ENCODE assay signal across 14 cellular contexts in the genomic region with DNA sequence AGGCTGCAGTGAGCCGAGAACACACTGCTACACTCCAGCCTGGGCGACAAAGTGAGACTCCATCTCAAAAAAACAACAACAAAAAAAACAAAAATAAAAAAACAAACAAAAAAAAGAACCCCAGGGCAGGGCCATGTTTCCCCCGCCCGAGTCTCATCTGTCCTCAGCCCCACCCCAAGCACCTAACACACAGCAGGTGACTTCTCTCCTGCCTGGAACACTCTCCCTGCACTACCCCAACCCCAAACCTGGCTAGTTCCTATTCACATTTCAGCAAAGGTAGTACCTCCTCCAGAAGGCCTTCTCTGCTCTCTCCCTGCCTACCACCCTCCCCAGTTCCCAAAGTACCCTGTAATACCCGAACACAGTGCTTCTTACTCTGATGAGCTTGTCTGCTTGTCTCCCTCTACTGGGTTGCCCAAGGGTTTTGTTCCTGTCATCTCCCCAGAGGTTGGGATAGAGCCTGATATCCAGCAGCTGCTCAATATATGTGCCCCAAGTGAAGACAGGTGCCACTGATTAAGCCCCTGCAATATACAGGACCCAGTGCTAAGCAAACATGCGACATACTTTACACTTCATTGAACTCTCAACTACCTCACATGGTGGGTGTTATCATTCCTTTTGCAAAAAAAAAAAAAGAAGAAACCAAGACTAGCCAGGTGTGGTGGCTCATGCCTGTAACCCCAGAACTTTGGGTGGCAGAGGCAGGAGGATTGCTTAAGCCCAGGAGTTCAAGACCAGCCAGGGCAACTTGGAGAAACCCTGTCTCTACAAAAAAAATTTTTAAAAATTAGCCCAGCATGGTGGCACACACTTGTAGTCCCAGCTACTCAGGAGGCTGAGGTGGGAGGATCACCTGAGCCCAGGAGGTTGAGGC.
DNase-seq lines count a peak whose midpoint lies in the region; ATAC-seq lines count a peak whose summit lies in the region.
"Had no signal": no experiment of that assay in that cellular context is flagged by ENCODE, and none has a peak within 500 bp of the region (broad histone marks: within the 10 kb centered on the region; RNA-seq: fewer than 3 reads in every experiment).

No MANE protein-coding gene starts in this region.

- no peaks in the 10 kb centered on the region for H3K36me3 Mint-ChIP-seq in CD4-positive, CD25-positive, alpha-beta regulatory T cell
- H3K36me3 Mint-ChIP-seq: brain; CD8-positive, alpha-beta T cell had no signal

- peaks cover 9 to 30% (median 18%) of the 10 kb centered on the region in 4 donors for H3K4me1 Mint-ChIP-seq in CD4-positive, CD25-positive, alpha-beta regulatory T cell

- ATAC-seq in CD4-positive, CD25-positive, alpha-beta regulatory T cell (ENCODE audit: low read depth in 2 of 2): no peak
- ATAC-seq in HG03378 (IDR thresholded peaks at IDR 0.05; ENCODE audit: unreplicated experiment): no peak
- ATAC-seq: CD8-positive, alpha-beta T cell; left cardiac atrium had no signal

- H3K27ac Mint-ChIP-seq in CD4-positive, CD25-positive, alpha-beta regulatory T cell: peak overlapping the region in 2 of 3 donors; percentile 25 to 76
- H3K27ac Mint-ChIP-seq: CD8-positive, alpha-beta T cell had no signal

- no peak overlapping the region for H3K4me3 Mint-ChIP-seq in CD4-positive, CD25-positive, alpha-beta regulatory T cell
- H3K4me3 Mint-ChIP-seq: brain; CD8-positive, alpha-beta T cell; nephron progenitor cell had no signal

- H3K9me3 ChIP-seq in CD4-positive, CD25-positive, alpha-beta regulatory T cell (ENCODE audit: control insufficient read depth in 2 of 2, low read length in 2 of 2): no peaks in the 10 kb centered on the region

- H3K4me1 ChIP-seq in CD4-positive, CD25-positive, alpha-beta regulatory T cell (ENCODE audit: control insufficient read depth, insufficient read depth, low read length, poor library complexity, severe bottlenecking): peaks cover 10% of the 10 kb centered on the region

- no peaks in the 10 kb centered on the region for H3K36me3 ChIP-seq in CD4-positive, CD25-positive, alpha-beta regulatory T cell (ENCODE audit: control insufficient read depth, insufficient read depth, low read length)

- H3K27me3 ChIP-seq in CD4-positive, CD25-positive, alpha-beta regulatory T cell (ENCODE audit: control insufficient read depth, insufficient read depth, low read length): no peaks in the 10 kb centered on the region

- no peak overlapping the region for H3K27ac ChIP-seq in CD4-positive, CD25-positive, alpha-beta regulatory T cell (ENCODE audit: insufficient read depth, low read length, poor library complexity, severe bottlenecking)
- H3K27ac ChIP-seq: GM23248, SK-N-MC had no signal

- no peaks in the 10 kb centered on the region for H3K27me3 Mint-ChIP-seq in CD4-positive, CD25-positive, alpha-beta regulatory T cell

- no peak overlapping the region for H3K4me3 ChIP-seq in CD4-positive, CD25-positive, alpha-beta regulatory T cell (ENCODE audit: low read depth, low read length)
- H3K4me3 ChIP-seq: GM23248, SK-N-MC had no signal

- H3K9me3 Mint-ChIP-seq in CD4-positive, CD25-positive, alpha-beta regulatory T cell: no peaks in the 10 kb centered on the region
- H3K9me3 Mint-ChIP-seq: CD8-positive, alpha-beta T cell; nephron progenitor cell had no signal

- DNase-seq in CD4-positive, CD25-positive, alpha-beta regulatory T cell: no peak
- DNase-seq in COLO668 (lab: John Stamatoyannopoulos, UW; ENCODE audit: unreplicated experiment) (peak; percentile 39), NCI-H69 (lab: John Stamatoyannopoulos, UW) (peak; percentile 65), kidney tubule cell (ENCODE audit: low spot score) (peak; percentile 25), hepatic stellate cell (ENCODE audit: low spot score) (no peak)
- no peak for DNase-seq in central memory CD4-positive, alpha-beta T cell
- DNase-seq: GM23248, left cardiac atrium, NCI-H774, nephron progenitor cell had no signal

Comparison
In these comparisons a context has a peak if more than half of its experiments do, and no peak if none do; other contexts are left out.
1. DNase-seq: peak in COLO668 (single experiment), NCI-H69 (single experiment) and kidney tubule cell (single experiment); none in CD4-positive, CD25-positive, alpha-beta regulatory T cell (0 of 3), hepatic stellate cell (single experiment) and central memory CD4-positive, alpha-beta T cell (single experiment).